ENCODE assay signal across 13 cellular contexts in the genomic region with DNA sequence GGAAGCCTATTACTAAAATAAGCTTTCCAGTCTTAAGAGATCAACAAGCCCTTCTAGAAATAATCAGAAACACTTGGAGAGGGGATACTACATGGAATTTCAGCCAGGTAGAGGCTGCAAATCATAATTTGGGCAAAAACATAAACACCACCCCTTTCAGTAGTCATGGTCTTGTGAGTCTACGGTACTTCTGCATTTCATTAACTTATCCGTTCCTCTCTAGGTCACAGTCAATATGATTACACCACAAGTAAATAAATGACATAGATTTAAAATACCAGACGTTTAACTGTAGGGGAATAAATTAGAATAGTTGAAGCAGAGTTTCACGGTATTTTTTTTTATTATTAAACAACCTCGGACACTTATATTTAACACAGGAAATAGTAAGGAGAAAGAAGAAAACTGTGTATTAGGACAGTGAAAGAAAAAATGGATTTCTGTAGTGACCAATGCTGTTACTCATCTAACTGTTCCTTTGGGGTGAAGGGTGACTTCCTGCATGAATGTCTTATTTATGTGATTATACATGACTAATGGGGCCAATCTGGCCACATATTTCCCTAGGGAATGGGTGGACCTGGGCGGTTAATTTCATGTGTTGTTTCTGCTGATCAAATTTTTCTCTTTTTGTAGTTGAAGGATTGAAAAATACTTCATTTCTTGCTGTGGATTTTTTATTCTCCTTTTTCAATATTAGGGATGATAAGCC.
A peak's percentile ranks its signal among the peaks of the same experiment; 100 is the strongest.
DNase-seq lines count a peak whose midpoint lies in the region; ATAC-seq and TF ChIP-seq lines count a peak whose summit lies in the region.
"Had no signal": no experiment of that assay in that cellular context is flagged by ENCODE, and none has a peak within 500 bp of the region (broad histone marks: within the 10 kb centered on the region; RNA-seq: fewer than 3 reads in every experiment).

No MANE protein-coding gene starts in this region.

- no peaks in the 10 kb centered on the region for H3K36me3 Mint-ChIP-seq in osteocyte (ENCODE audit: unreplicated experiment)

- no peaks in the 10 kb centered on the region for H3K27me3 Mint-ChIP-seq in osteocyte (ENCODE audit: unreplicated experiment)

- DNase-seq in EH (ENCODE audit: low read depth) (peak; percentile 93), NCI-H226 (peak; percentile 42), dedifferentiated amniotic fluid mesenchymal stem cell (ENCODE audit: extremely low spot score) (peak; percentile 70), osteocyte (ENCODE audit: extremely low spot score, unreplicated experiment) (no peak), DMS53 (lab: John Stamatoyannopoulos, UW) (no peak), RPMI8226 (no peak), middle frontal gyrus (ENCODE audit: extremely low spot score, low spot score) (no peak)
- DNase-seq: activated T-cell treated with anti-CD3 and anti-CD28 coated beads, Interleukin-2, amount 50 U/mL, for 4 hours; GDM1; NK-92 treated with Interleukin-12 subunit alpha and Interleukin-12 subunit beta, amount 100 ng/mL, for 24 hours; right lobe of liver had no signal

- no peak for TF ChIP-seq CTCF in osteocyte (IDR thresholded peaks at IDR 0.05)

- no peak for ATAC-seq in HG02973 (IDR thresholded peaks at IDR 0.05; ENCODE audit: unreplicated experiment)
- ATAC-seq: activated T-cell treated with anti-CD3 and anti-CD28 coated beads, Interleukin-2, amount 50 U/mL, for 4 hours had no signal

- peak overlapping the region; percentile 84 for H3K27ac Mint-ChIP-seq in osteocyte (ENCODE audit: unreplicated experiment)

- peaks cover 38% of the 10 kb centered on the region for H3K4me1 Mint-ChIP-seq in osteocyte (ENCODE audit: unreplicated experiment)
- H3K4me1 Mint-ChIP-seq: central memory CD8-positive, alpha-beta T cell had no signal

- no peak overlapping the region for H3K4me3 Mint-ChIP-seq in osteocyte (ENCODE audit: unreplicated experiment)
- H3K4me3 Mint-ChIP-seq: activated T-cell treated with anti-CD3 and anti-CD28 coated beads, Interleukin-2, amount 50 U/mL, for 4 hours; central memory CD8-positive, alpha-beta T cell had no signal

- H3K9me3 Mint-ChIP-seq in osteocyte (ENCODE audit: unreplicated experiment) = no peaks in the 10 kb centered on the region
- H3K9me3 Mint-ChIP-seq: activated T-cell treated with anti-CD3 and anti-CD28 coated beads, Interleukin-2, amount 50 U/mL, for 4 hours; central memory CD8-positive, alpha-beta T cell had no signal

Comparison
In these comparisons a context has a peak if more than half of its experiments do, and no peak if none do; other contexts are left out.
1. DNase-seq: peak in EH (single experiment), NCI-H226 (single experiment) and dedifferentiated amniotic fluid mesenchymal stem cell (single experiment); none in osteocyte (single experiment), DMS53 (single experiment), RPMI8226 (single experiment) and middle frontal gyrus (single experiment).